4 cellular contexts compared by ENCODE assay signal in genomic region chr19:42911731-42912130, GRCh38. TPM values are rescaled to one million over a fixed set of nuclear protein-coding genes. Genes with fewer than 3 reads are reported as not detected.
"Had no signal": no experiment of that assay in that cellular context is flagged by ENCODE, and none has a peak within 500 bp of the region (broad histone marks: within the 10 kb centered on the region; RNA-seq: fewer than 3 reads in every experiment).

No MANE protein-coding gene starts in this region.

RNA-seq across cellular contexts. Expression of gene PSG6, which starts 6.0 kb away (rescaled TPM):
- polyA plus RNA-seq: adipose tissue, adrenal gland, aorta, cardiac muscle cell had no signal

RNA-seq across cellular contexts. Expression of gene PSG7, which starts 25.3 kb away (rescaled TPM):
- polyA plus RNA-seq: adipose tissue, adrenal gland, aorta, cardiac muscle cell had no signal

RNA-seq across cellular contexts. Expression of gene PSG1, which starts 32.2 kb away (rescaled TPM):
- polyA plus RNA-seq: adipose tissue, adrenal gland, aorta, cardiac muscle cell had no signal
